Comparison of ENCODE assay signal across 1 cellular context in genomic region chr12:88856201-88856600, GRCh38.
TF ChIP-seq lines count a peak whose summit lies in the region.

No MANE protein-coding gene starts in this region.

TF ChIP-seq in H1, 55 proteins besides CTCF, POLR2A, EP300 and RAD21:
- no peak for TF ChIP-seq CHD7 (IDR thresholded peaks at IDR 0.05; ENCODE audit: insufficient replicate concordance, low read length)
- no peak for TF ChIP-seq BCL11A (IDR thresholded peaks at IDR 0.05; ENCODE audit: low read depth in 2 of 2, low read length in 2 of 2)
- no peak for TF ChIP-seq SIX5 (IDR thresholded peaks at IDR 0.05; ENCODE audit: low read depth, low read length)
- no peak for TF ChIP-seq HDAC2 (IDR thresholded peaks at IDR 0.05; ENCODE audit: borderline replicate concordance in 1 of 2, low read depth in 2 of 2, low read length in 2 of 2)
- no peak for TF ChIP-seq SP2 (IDR thresholded peaks at IDR 0.05; ENCODE audit: low read length)
- TF ChIP-seq POLR2AphosphoS5 (IDR thresholded peaks at IDR 0.05; ENCODE audit: low read depth, low read length), result no peak
- no peak for TF ChIP-seq KDM5A (IDR thresholded peaks at IDR 0.05; ENCODE audit: low read length)
